Comparison of ENCODE assay signal across 8 cellular contexts in the genomic region with DNA sequence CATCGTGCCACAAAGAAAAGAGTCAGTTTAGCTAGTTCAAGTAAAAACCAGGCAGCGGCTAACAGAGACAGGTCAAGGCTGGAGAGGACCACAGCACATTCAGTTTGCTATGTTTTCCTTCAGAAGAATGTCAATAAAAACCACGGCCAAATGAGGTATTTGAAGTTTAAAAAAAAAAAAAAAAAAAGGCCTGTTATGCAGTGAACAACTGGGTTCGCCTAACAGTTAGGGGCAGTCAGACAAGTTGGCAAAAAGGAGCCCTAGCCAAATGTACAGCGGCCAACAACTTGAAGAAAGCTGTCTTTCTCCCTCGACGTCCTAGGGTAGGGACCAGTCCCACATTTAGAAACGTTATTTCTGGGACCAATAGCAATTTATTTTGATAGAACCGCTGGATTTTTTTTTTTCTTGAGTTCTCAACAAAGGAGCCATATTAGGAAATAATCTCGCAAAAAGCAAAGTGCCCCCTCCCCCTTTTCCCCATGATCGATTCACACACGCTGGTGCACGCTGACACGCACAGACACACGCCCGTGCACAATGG.
A peak's percentile ranks its signal among the peaks of the same experiment; 100 is the strongest.
DNase-seq lines count a peak whose midpoint lies in the region; ATAC-seq and TF ChIP-seq lines count a peak whose summit lies in the region.

No MANE protein-coding gene starts in this region.

- H3K9me3 ChIP-seq in BLaER1, result no peaks in the 10 kb centered on the region
- no peaks in the 10 kb centered on the region for H3K9me3 ChIP-seq in OCI-LY3 (ENCODE audit: insufficient read depth, low read length)
- H3K9me3 ChIP-seq in esophagus squamous epithelium, result no peaks in the 10 kb centered on the region
- H3K9me3 ChIP-seq in neuron (ENCODE audit: low read length), result no peaks in the 10 kb centered on the region

- H3K36me3 ChIP-seq in BLaER1 (no peaks in the 10 kb centered on the region), OCI-LY3 (replicated peaks; ENCODE audit: low read depth, low read length) (no peaks in the 10 kb centered on the region), esophagus squamous epithelium (no peaks in the 10 kb centered on the region), neuron (ENCODE audit: insufficient read depth, low read length) (no peaks in the 10 kb centered on the region)

- H2AFZ ChIP-seq in OCI-LY3 (ENCODE audit: low read depth, low read length) (peak overlapping the region; percentile 80), neuron (ENCODE audit: low read depth, low read length) (peak overlapping the region; percentile 8)

- H3K4me2 ChIP-seq in BLaER1, result peak overlapping the region; percentile 95
- H3K4me2 ChIP-seq in OCI-LY3 (ENCODE audit: low read length), result peak overlapping the region; percentile 86

- H3K79me2 ChIP-seq in OCI-LY3 (ENCODE audit: low read length), result no peaks in the 10 kb centered on the region

- DNase-seq in esophagus squamous epithelium (lab: John Stamatoyannopoulos, UW), result no peak
- DNase-seq in NCI-H1048 (lab: John Stamatoyannopoulos, UW), result no peak
- no peak for DNase-seq in GM19240 (ENCODE audit: insufficient read length, low spot score)

- H3K9ac ChIP-seq in BLaER1 (0 out of 2 replicates have a peak overlapping the region, but pooled peaks have one; percentile 66), OCI-LY3 (ENCODE audit: low read length) (peak overlapping the region; percentile 65)

- TF ChIP-seq CTCF in OCI-LY3 (IDR thresholded peaks at IDR 0.05; ENCODE audit: low read depth, low read length) (no peak), esophagus squamous epithelium (IDR thresholded peaks at IDR 0.05) (no peak)

- no peak for ATAC-seq in GM19452 (IDR thresholded peaks at IDR 0.05; ENCODE audit: unreplicated experiment)
- ATAC-seq in HG03439 (IDR thresholded peaks at IDR 0.05; ENCODE audit: unreplicated experiment), result no peak

- intact Hi-C loops in esophagus squamous epithelium (cut with DNase I), result no loop called here

- no peak for TF ChIP-seq POLR2A in esophagus squamous epithelium (IDR thresholded peaks at IDR 0.05)

- H3K27ac ChIP-seq in BLaER1, result peak overlapping the region; percentile 32; the same call in 1 of the 2 replicates
- H3K27ac ChIP-seq in OCI-LY3 (ENCODE audit: low read length), result no peak overlapping the region
- H3K27ac ChIP-seq in esophagus squamous epithelium, result peak overlapping the region; percentile 63 to 85 (median 84)

- H4K20me1 ChIP-seq in BLaER1, result no peaks in the 10 kb centered on the region
- no peaks in the 10 kb centered on the region for H4K20me1 ChIP-seq in OCI-LY3 (ENCODE audit: insufficient read depth, low read length)

- 13% methylated on average over 11 to 14 of the region's 16 CpGs for WGBS in esophagus squamous epithelium, 2 donors

- H3K4me3 ChIP-seq in BLaER1 (peak overlapping the region; percentile 64), OCI-LY3 (ENCODE audit: low read length) (peak overlapping the region; percentile 78), esophagus squamous epithelium (peak overlapping the region; percentile 35 to 70 (median 54)), neuron (ENCODE audit: low read length) (peak overlapping the region; percentile 64)

- H3K27me3 ChIP-seq in BLaER1 (no peaks in the 10 kb centered on the region), OCI-LY3 (ENCODE audit: low read depth, low read length) (peaks cover 5% of the 10 kb centered on the region; the same call in 1 of the 2 replicates), esophagus squamous epithelium (no peaks in the 10 kb centered on the region), neuron (ENCODE audit: insufficient read depth, low read length) (no peaks in the 10 kb centered on the region)

- H3K4me1 ChIP-seq in BLaER1 (peaks cover 26% of the 10 kb centered on the region), OCI-LY3 (ENCODE audit: low read length) (peaks cover 13% of the 10 kb centered on the region), esophagus squamous epithelium (peaks cover 4 to 78% (median 6%) of the 10 kb centered on the region in 3 donors), neuron (ENCODE audit: insufficient read depth, low read length) (peaks cover 17% of the 10 kb centered on the region)
